In the genomic region with DNA sequence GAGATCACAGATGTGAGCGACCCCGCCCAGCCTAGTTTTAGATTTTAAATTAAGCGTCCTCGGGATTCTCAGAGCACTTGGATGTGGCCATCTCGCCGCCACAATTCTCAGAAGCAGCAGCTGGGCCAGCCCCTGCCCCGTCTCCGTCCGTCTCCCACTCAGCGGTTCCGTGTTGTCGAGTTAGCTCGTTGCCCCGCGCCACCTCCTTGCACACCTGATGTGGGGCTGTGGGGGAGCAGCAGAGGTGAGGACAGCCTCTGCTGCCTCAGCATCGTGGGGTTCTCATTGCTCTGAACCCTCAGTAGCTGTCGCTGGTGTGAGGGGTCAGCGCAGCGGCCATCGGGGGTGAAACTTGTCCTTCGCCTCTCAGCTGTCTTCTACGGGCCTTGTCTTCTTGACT, we compare ENCODE assay signal across 32 cellular contexts.
"Had no signal": no experiment of that assay in that cellular context is flagged by ENCODE, and none has a peak within 500 bp of the region (broad histone marks: within the 10 kb centered on the region; RNA-seq: fewer than 3 reads in every experiment).

No MANE protein-coding gene starts in this region.

- H3K4me3 ChIP-seq: adrenal gland, breast epithelium, cardiac muscle cell, coronary artery, dorsolateral prefrontal cortex, esophagus squamous epithelium, gastroesophageal sphincter, heart right ventricle had no signal

- H3K9me3 Mint-ChIP-seq: activated CD4-positive, alpha-beta memory T cell treated with anti-CD3 and anti-CD28 coated beads for 36 hours; activated CD4-positive, alpha-beta T cell treated with anti-CD3 and anti-CD28 coated beads, Interleukin-2, amount 10 ng/mL, durations not matched to agents 24 days and 14 days; activated naive CD4-positive, alpha-beta T cell treated with anti-CD3 and anti-CD28 coated beads for 36 hours; activated naive CD4-positive, alpha-beta T cell treated with anti-CD3 and anti-CD28 coated beads, Interleukin-2, amount 50 U/mL, for 24 hours; activated naive CD8-positive, alpha-beta T cell treated with anti-CD3 and anti-CD28 coated beads for 36 hours; activated naive CD8-positive, alpha-beta T cell treated with anti-CD3 and anti-CD28 coated beads, Interleukin-2, amount 50 U/mL, for 24 hours; activated T-cell treated with anti-CD3 and anti-CD28 coated beads, Interleukin-2, amount 50 U/mL, for 4 hours; activated T-helper 17 cell treated with anti-CD3 and anti-CD28 coated beads, Interleukin-2, amount 50 U/mL, for 72 hours; brain; dendritic cell treated with granulocyte-macrophage colony-stimulating factor and Interleukin-4, amounts not matched to agents 40 ng/mL and 50 ng/mL, for 4 days had no signal

- H3K27ac Mint-ChIP-seq: activated CD4-positive, alpha-beta memory T cell treated with anti-CD3 and anti-CD28 coated beads for 36 hours; activated CD4-positive, alpha-beta T cell treated with anti-CD3 and anti-CD28 coated beads for 36 hours; activated CD4-positive, alpha-beta T cell treated with anti-CD3 and anti-CD28 coated beads, Interleukin-2, amount 10 ng/mL, durations not matched to agents 24 days and 14 days; activated naive CD4-positive, alpha-beta T cell treated with anti-CD3 and anti-CD28 coated beads for 36 hours; activated naive CD4-positive, alpha-beta T cell treated with anti-CD3 and anti-CD28 coated beads, Interleukin-2, amount 50 U/mL, for 24 hours; activated naive CD8-positive, alpha-beta T cell treated with anti-CD3 and anti-CD28 coated beads for 36 hours; activated naive CD8-positive, alpha-beta T cell treated with anti-CD3 and anti-CD28 coated beads, Interleukin-2, amount 50 U/mL, for 24 hours; activated T-helper 17 cell treated with anti-CD3 and anti-CD28 coated beads, Interleukin-2, amount 50 U/mL, for 72 hours; brain; dendritic cell treated with granulocyte-macrophage colony-stimulating factor and Interleukin-4, amounts not matched to agents 40 ng/mL and 50 ng/mL, for 4 days had no signal

- H3K27ac ChIP-seq: adrenal gland, breast epithelium, cardiac muscle cell, coronary artery, dorsolateral prefrontal cortex, epithelial cell of prostate, esophagus squamous epithelium, gastroesophageal sphincter, heart right ventricle had no signal

- H3K4me3 Mint-ChIP-seq: activated CD4-positive, alpha-beta memory T cell treated with anti-CD3 and anti-CD28 coated beads for 36 hours; activated CD4-positive, alpha-beta T cell treated with anti-CD3 and anti-CD28 coated beads for 36 hours; activated CD4-positive, alpha-beta T cell treated with anti-CD3 and anti-CD28 coated beads, Interleukin-2, amount 10 ng/mL, durations not matched to agents 24 days and 14 days; activated CD8-positive, alpha-beta T cell treated with anti-CD3 and anti-CD28 coated beads, Interleukin-2, amount 10 ng/mL, durations not matched to agents 7 days and 5 days; activated naive CD4-positive, alpha-beta T cell treated with anti-CD3 and anti-CD28 coated beads for 36 hours; activated naive CD4-positive, alpha-beta T cell treated with anti-CD3 and anti-CD28 coated beads, Interleukin-2, amount 50 U/mL, for 24 hours; activated naive CD8-positive, alpha-beta T cell treated with anti-CD3 and anti-CD28 coated beads for 36 hours; activated naive CD8-positive, alpha-beta T cell treated with anti-CD3 and anti-CD28 coated beads, Interleukin-2, amount 50 U/mL, for 24 hours; activated T-cell treated with anti-CD3 and anti-CD28 coated beads, Interleukin-2, amount 50 U/mL, for 4 hours; activated T-helper 17 cell treated with anti-CD3 and anti-CD28 coated beads, Interleukin-2, amount 50 U/mL, for 72 hours; brain; dendritic cell treated with granulocyte-macrophage colony-stimulating factor and Interleukin-4, amounts not matched to agents 40 ng/mL and 50 ng/mL, for 4 days had no signal

- H3K4me1 ChIP-seq: breast epithelium had no signal

- H3K27me3 ChIP-seq: adrenal gland, breast epithelium, cardiac muscle cell, dorsolateral prefrontal cortex, esophagus squamous epithelium, gastroesophageal sphincter, heart right ventricle had no signal

- H3K9me3 ChIP-seq: adrenal gland, breast epithelium, esophagus squamous epithelium, gastroesophageal sphincter, heart right ventricle had no signal

- H3K4me1 Mint-ChIP-seq: activated T-helper 17 cell treated with anti-CD3 and anti-CD28 coated beads, Interleukin-2, amount 50 U/mL, for 72 hours had no signal

- H3K27me3 Mint-ChIP-seq: activated CD4-positive, alpha-beta memory T cell treated with anti-CD3 and anti-CD28 coated beads for 36 hours; activated CD4-positive, alpha-beta T cell treated with anti-CD3 and anti-CD28 coated beads for 36 hours; activated CD4-positive, alpha-beta T cell treated with anti-CD3 and anti-CD28 coated beads, Interleukin-2, amount 10 ng/mL, durations not matched to agents 24 days and 14 days; activated naive CD4-positive, alpha-beta T cell treated with anti-CD3 and anti-CD28 coated beads, Interleukin-2, amount 50 U/mL, for 24 hours; activated naive CD8-positive, alpha-beta T cell treated with anti-CD3 and anti-CD28 coated beads for 36 hours; activated naive CD8-positive, alpha-beta T cell treated with anti-CD3 and anti-CD28 coated beads, Interleukin-2, amount 50 U/mL, for 24 hours; activated T-helper 17 cell treated with anti-CD3 and anti-CD28 coated beads, Interleukin-2, amount 50 U/mL, for 72 hours; brain; dendritic cell treated with granulocyte-macrophage colony-stimulating factor and Interleukin-4, amounts not matched to agents 40 ng/mL and 50 ng/mL, for 4 days had no signal

- DNase-seq: activated CD4-positive, alpha-beta memory T cell treated with anti-CD3 and anti-CD28 coated beads for 36 hours; activated CD4-positive, alpha-beta T cell treated with anti-CD3 and anti-CD28 coated beads for 36 hours; activated CD4-positive, alpha-beta T cell treated with anti-CD3 and anti-CD28 coated beads, Interleukin-2, amount 10 ng/mL, durations not matched to agents 24 days and 14 days; activated CD4-positive, CD25-positive, alpha-beta regulatory T cell; activated CD4-positive, CD25-positive, alpha-beta regulatory T cell treated with anti-CD3 and anti-CD28 coated beads, Interleukin-2, amount 50 U/mL, for 72 hours; activated CD8-positive, alpha-beta T cell treated with anti-CD3 and anti-CD28 coated beads, Interleukin-2, amount 10 ng/mL, durations not matched to agents 7 days and 5 days; activated effector memory CD4-positive, alpha-beta T cell treated with anti-CD3 and anti-CD28 coated beads, Interleukin-2, amount 50 U/mL, for 16 hours; activated naive CD4-positive, alpha-beta T cell treated with anti-CD3 and anti-CD28 coated beads for 36 hours; activated naive CD8-positive, alpha-beta T cell treated with anti-CD3 and anti-CD28 coated beads for 36 hours; activated naive CD8-positive, alpha-beta T cell treated with anti-CD3 and anti-CD28 coated beads, Interleukin-2, amount 50 U/mL, for 24 hours; activated T-cell treated with anti-CD3 and anti-CD28 coated beads, Interleukin-2, amount 50 U/mL, for 4 hours; adrenal gland; amygdala; aorta; central memory CD4-positive, alpha-beta T cell; cerebellar nuclear complex; dorsolateral prefrontal cortex; effector memory CD4-positive, alpha-beta T cell; esophagus squamous epithelium; foreskin melanocyte; heart right ventricle; T-helper 2 cell had no signal

- FAIRE-seq: endothelial cell of umbilical vein had no signal

- ATAC-seq: activated CD4-positive, alpha-beta T cell treated with anti-CD3 and anti-CD28 coated beads for 36 hours; activated CD8-positive, alpha-beta T cell treated with anti-CD3 and anti-CD28 coated beads, Interleukin-2, amount 10 ng/mL, durations not matched to agents 7 days and 5 days; activated naive CD8-positive, alpha-beta T cell treated with anti-CD3 and anti-CD28 coated beads, Interleukin-2, amount 50 U/mL, for 24 hours; activated T-cell treated with anti-CD3 and anti-CD28 coated beads, Interleukin-2, amount 50 U/mL, for 4 hours; activated T-helper 17 cell treated with anti-CD3 and anti-CD28 coated beads, Interleukin-2, amount 50 U/mL, for 72 hours; gastroesophageal sphincter; heart right ventricle had no signal
